Comparison of ENCODE assay signal across 26 cellular contexts in genomic region chr12:65324551-65324950, GRCh38. TPM values are rescaled to one million over a fixed set of nuclear protein-coding genes. Genes with fewer than 3 reads are reported as not detected.
DNase-seq lines count a peak whose midpoint lies in the region; FAIRE-seq and TF ChIP-seq lines count a peak whose summit lies in the region.
"Had no signal": no experiment of that assay in that cellular context is flagged by ENCODE, and none has a peak within 500 bp of the region (broad histone marks: within the 10 kb centered on the region; RNA-seq: fewer than 3 reads in every experiment).

No MANE protein-coding gene starts in this region.

- POLR2A ChIA-PET in HEK293 (lab: Yijun Ruan, JAX): no interaction called here

- H3K4me3 Mint-ChIP-seq in neural progenitor cell: no peak overlapping the region
- H3K4me3 Mint-ChIP-seq: CD14-positive monocyte; CD8-positive, alpha-beta memory T cell had no signal

- no peak for FAIRE-seq in GM19239 (lab: Jason Lieb, UNC)
- FAIRE-seq: GM12891, H1 had no signal

- no peaks in the 10 kb centered on the region for H3K9me3 Mint-ChIP-seq in neural progenitor cell
- H3K9me3 Mint-ChIP-seq: CD14-positive monocyte; CD8-positive, alpha-beta memory T cell had no signal

- H3K27ac Mint-ChIP-seq in neural progenitor cell: no peak overlapping the region
- H3K27ac Mint-ChIP-seq: CD14-positive monocyte; CD8-positive, alpha-beta memory T cell had no signal

- no peaks in the 10 kb centered on the region for H3K27me3 ChIP-seq in adipocyte (replicated peaks; ENCODE audit: control insufficient read depth, insufficient read depth, low read length)
- H3K27me3 ChIP-seq in neural progenitor cell: no peaks in the 10 kb centered on the region

- TF ChIP-seq CTCF in HEK293 (tag by site-specific recombination; IDR thresholded peaks at IDR 0.05) (no peak), neural progenitor cell (IDR thresholded peaks at IDR 0.05) (no peak)

- no peaks in the 10 kb centered on the region for H3K79me2 ChIP-seq in neural progenitor cell (ENCODE audit: low read depth)

- DNase-seq in adipocyte (ENCODE audit: low read depth) (peak; percentile 62), fibroblast of peridontal ligament (ENCODE audit: extremely low read depth) (peak; percentile 65), neural progenitor cell (ENCODE audit: low spot score) (no peak), GM19239 (ENCODE audit: insufficient read length, low spot score) (no peak), GM19240 (ENCODE audit: insufficient read length, low spot score) (no peak)
- no peak for DNase-seq in effector CD8-positive, alpha-beta T cell (lab: John Stamatoyannopoulos, UW)
- DNase-seq: BE2C; Calu3; CD8-positive, alpha-beta memory T cell; DMS79 treated with DMSO at 0.1 percent for 48 hours; GF-D8; HCEC 1CT; NCI-H1048; NCI-H1417; NCI-H1694; NCI-H2081; NCI-H2171; NCI-H226; NCI-H510A; NCI-H69; SHP77 had no signal

- no peak overlapping the region for H3K9ac ChIP-seq in adipocyte (ENCODE audit: low read length)
- H3K9ac ChIP-seq in neural progenitor cell: no peak overlapping the region

- H3K4me2 ChIP-seq in neural progenitor cell: peak overlapping the region; percentile 0

- no peaks in the 10 kb centered on the region for H3K27me3 Mint-ChIP-seq in neural progenitor cell (ENCODE audit: insufficient read depth, low read depth)

- no peaks in the 10 kb centered on the region for H3K36me3 ChIP-seq in HEK293 (ENCODE audit: control insufficient read depth in 2 of 2, insufficient read depth in 1 of 2, low read length in 2 of 2)
- H3K36me3 ChIP-seq in adipocyte (ENCODE audit: control insufficient read depth, insufficient read depth, low read length, severe bottlenecking): peaks cover 3% of the 10 kb centered on the region
- H3K36me3 ChIP-seq in neural progenitor cell: no peaks in the 10 kb centered on the region
- H3K36me3 ChIP-seq: BE2C had no signal

- H3K27ac ChIP-seq in HEK293 (ENCODE audit: extremely low read depth, low read depth, low read length) (no peak overlapping the region), neural progenitor cell (no peak overlapping the region)
- H3K27ac ChIP-seq: RWPE1 had no signal

- no peak overlapping the region for H2AFZ ChIP-seq in neural progenitor cell (replicated peaks)

- peaks cover 39% of the 10 kb centered on the region for H3K4me1 Mint-ChIP-seq in neural progenitor cell
- H3K4me1 Mint-ChIP-seq: CD14-positive monocyte; CD8-positive, alpha-beta memory T cell had no signal

- H3K9me3 ChIP-seq in HEK293 (ENCODE audit: control insufficient read depth, insufficient read depth, low read depth, low read length) (no peaks in the 10 kb centered on the region), adipocyte (ENCODE audit: control insufficient read depth, low read length) (no peaks in the 10 kb centered on the region), neural progenitor cell (ENCODE audit: low read depth) (no peaks in the 10 kb centered on the region)
- H3K9me3 ChIP-seq: BE2C had no signal

- CTCF ChIA-PET in HEK293 (lab: Yijun Ruan, JAX): interaction anchor here (0.7 to 1.1 kb wide), 4 partner anchors 9 to 232 kb away, joined by 3 to 4 read pairs (median 4); no protein-coding TSS in a partner anchor

- no peaks in the 10 kb centered on the region for H3F3A ChIP-seq in neural progenitor cell (ENCODE audit: low read depth)

- peaks cover 13% of the 10 kb centered on the region for H3K4me1 ChIP-seq in HEK293 (ENCODE audit: control insufficient read depth, insufficient read depth, low read length)
- H3K4me1 ChIP-seq in adipocyte (ENCODE audit: control insufficient read depth, insufficient read depth, low read length): peaks cover 35% of the 10 kb centered on the region
- H3K4me1 ChIP-seq in neural progenitor cell: peaks cover 10% of the 10 kb centered on the region
- H3K4me1 ChIP-seq: BE2C had no signal

- H3K36me3 Mint-ChIP-seq in neural progenitor cell: no peaks in the 10 kb centered on the region
- H3K36me3 Mint-ChIP-seq: CD8-positive, alpha-beta memory T cell had no signal

- H3K4me3 ChIP-seq in HEK293 (ENCODE audit: low read depth, low read length) (no peak overlapping the region), adipocyte (ENCODE audit: low read length) (no peak overlapping the region), neural progenitor cell (no peak overlapping the region)

- H4K20me1 ChIP-seq in neural progenitor cell (ENCODE audit: low read depth): no peaks in the 10 kb centered on the region

TF ChIP-seq in HEK293, 187 proteins besides CTCF, POLR2A, EP300 and RAD21:
- TF ChIP-seq PBX3 (CRISPR knock-in tag; IDR thresholded peaks at IDR 0.05) (no peak), ZNF664 (tag by site-specific recombination; IDR thresholded peaks at IDR 0.05) (0 out of 2 replicates have a peak, but pooled peaks have one; percentile 13)

RNA-seq across cellular contexts. Expression of gene MSRB3, which starts 46.1 kb away (rescaled TPM):
- 3.7 and 5.4 TPM in 2 replicates for total RNA-seq in neural progenitor cell (ENCODE audit: low replicate concordance)
- total RNA-seq: CD8-positive, alpha-beta memory T cell had no signal

Comparison
In these comparisons a context has a peak if more than half of its experiments do, and no peak if none do; other contexts are left out.
1. DNase-seq: peak in adipocyte (single experiment) and fibroblast of peridontal ligament (single experiment); none in neural progenitor cell (single experiment), GM19239 (single experiment), GM19240 (single experiment) and effector CD8-positive, alpha-beta T cell (single experiment).